ENCODE assay signal across 12 cellular contexts in genomic region chr1:152515454-152515823, GRCh38. TPM values are rescaled to one million over a fixed set of nuclear protein-coding genes. Genes with fewer than 3 reads are reported as not detected.
DNase-seq lines count a peak whose midpoint lies in the region; ATAC-seq, FAIRE-seq and TF ChIP-seq lines count a peak whose summit lies in the region.
"Had no signal": no experiment of that assay in that cellular context is flagged by ENCODE, and none has a peak within 500 bp of the region (broad histone marks: within the 10 kb centered on the region; RNA-seq: fewer than 3 reads in every experiment).

No MANE protein-coding gene starts in this region.

- no peaks in the 10 kb centered on the region for H3K9me2 ChIP-seq in PC-3 (replicated peaks; ENCODE audit: low read length)

- no peaks in the 10 kb centered on the region for H3K36me3 Mint-ChIP-seq in activated naive CD8-positive, alpha-beta T cell
- H3K36me3 Mint-ChIP-seq in activated naive CD8-positive, alpha-beta T cell treated with anti-CD3 and anti-CD28 coated beads for 36 hours: no peaks in the 10 kb centered on the region

- H3F3A ChIP-seq in PC-3 (ENCODE audit: low read length, unreplicated experiment): no peaks in the 10 kb centered on the region

- H2BK120ac ChIP-seq in mesenchymal stem cell (ENCODE audit: low read depth, low read length): no peak overlapping the region

- H3K4me2 ChIP-seq in GM12878 (ENCODE audit: control insufficient read depth, insufficient read depth) (no peak overlapping the region), mesenchymal stem cell (ENCODE audit: low read length, poor library complexity, severe bottlenecking) (no peak overlapping the region), PC-3 (ENCODE audit: low read length) (no peak overlapping the region)

- TF ChIP-seq RAD21 in GM12878 (IDR thresholded peaks at IDR 0.05; ENCODE audit: insufficient read depth, low read depth, low read length): no peak

- intact Hi-C loops in GM12878 (cut with micrococcal nuclease; ENCODE audit: unreplicated experiment): no loop called here
- intact Hi-C loops in PC-3 (cut with micrococcal nuclease): no loop called here

- peak overlapping the region; percentile 14 for H3K4me3 Mint-ChIP-seq in activated naive CD8-positive, alpha-beta T cell
- no peak overlapping the region for H3K4me3 Mint-ChIP-seq in activated naive CD8-positive, alpha-beta T cell treated with anti-CD3 and anti-CD28 coated beads for 36 hours
- H3K4me3 Mint-ChIP-seq: mesothelial cell of epicardium had no signal

- H3K27me3 ChIP-seq in GM12878 (replicated peaks in 1 of 2; ENCODE audit: control insufficient read depth in 2 of 2, insufficient read depth in 2 of 2, low read length in 1 of 2): peaks cover 5 to 17% of the 10 kb centered on the region in 2 experiments
- peaks cover 24% of the 10 kb centered on the region for H3K27me3 ChIP-seq in kidney epithelial cell (ENCODE audit: control insufficient read depth, insufficient read depth, low read length)
- peaks cover 6% of the 10 kb centered on the region for H3K27me3 ChIP-seq in thoracic aorta (replicated peaks; ENCODE audit: insufficient read depth)
- H3K27me3 ChIP-seq in mesenchymal stem cell (ENCODE audit: control insufficient read depth in 1 of 2, insufficient read depth in 1 of 2, low read length in 2 of 2): peaks cover 0 to 63% of the 10 kb centered on the region in 2 experiments
- peaks cover 57% of the 10 kb centered on the region for H3K27me3 ChIP-seq in PC-3 (ENCODE audit: low read length)

- H3K27ac ChIP-seq in GM12878 (ENCODE audit: control insufficient read depth, insufficient read depth): no peak overlapping the region
- H3K27ac ChIP-seq in thoracic aorta: no peak overlapping the region
- no peak overlapping the region for H3K27ac ChIP-seq in mesenchymal stem cell (ENCODE audit: low read length, poor library complexity, severe bottlenecking)
- H3K27ac ChIP-seq in PC-3 (ENCODE audit: low read length): no peak overlapping the region

- BruUV-seq in GM12878 (replicated peaks; lab: Mats Ljungman, UMichigan) (no TSS peak), PC-3 (replicated peaks; lab: Mats Ljungman, UMichigan) (no TSS peak)

- in situ Hi-C loops in GM12878 (cut with MboI): no loop called here

- H3K23ac ChIP-seq in mesenchymal stem cell (ENCODE audit: low read length in 2 of 2): no peak overlapping the region

- no peak overlapping the region for H3K4ac ChIP-seq in mesenchymal stem cell (ENCODE audit: low read depth in 1 of 2, low read length in 2 of 2)

- no peak overlapping the region for H2BK15ac ChIP-seq in mesenchymal stem cell (ENCODE audit: low read depth, poor library complexity, severe bottlenecking)

- no peak overlapping the region for H2AK5ac ChIP-seq in mesenchymal stem cell (ENCODE audit: low read length, severe bottlenecking)

- TF ChIP-seq EP300 in GM12878 (IDR thresholded peaks at IDR 0.05; ENCODE audit: borderline replicate concordance in 1 of 2, control insufficient read depth in 1 of 2, low read depth in 2 of 2, low read length in 2 of 2): no peak

- peaks cover 6% of the 10 kb centered on the region for H3K4me1 Mint-ChIP-seq in activated naive CD8-positive, alpha-beta T cell (ENCODE audit: low read depth)
- no peaks in the 10 kb centered on the region for H3K4me1 Mint-ChIP-seq in activated naive CD8-positive, alpha-beta T cell treated with anti-CD3 and anti-CD28 coated beads for 36 hours
- H3K4me1 Mint-ChIP-seq: mesothelial cell of epicardium had no signal

- H3K9me3 ChIP-seq in GM12878 (replicated peaks; ENCODE audit: control insufficient read depth, insufficient read depth, low read length) (no peaks in the 10 kb centered on the region), thoracic aorta (no peaks in the 10 kb centered on the region), mesenchymal stem cell (ENCODE audit: control insufficient read depth, low read length) (no peaks in the 10 kb centered on the region), PC-3 (ENCODE audit: low read length) (no peaks in the 10 kb centered on the region)

- H2AFZ ChIP-seq in GM12878 (ENCODE audit: control insufficient read depth, low read depth, low read length) (no peak overlapping the region), mesenchymal stem cell (ENCODE audit: low read depth, low read length) (no peak overlapping the region), PC-3 (ENCODE audit: low read length) (no peak overlapping the region)

- no peak overlapping the region for H3K27ac Mint-ChIP-seq in activated naive CD8-positive, alpha-beta T cell
- H3K27ac Mint-ChIP-seq in activated naive CD8-positive, alpha-beta T cell treated with anti-CD3 and anti-CD28 coated beads for 36 hours: no peak overlapping the region
- H3K27ac Mint-ChIP-seq: mesothelial cell of epicardium had no signal

- no peak for FAIRE-seq in GM12878 (lab: Jason Lieb, UNC)

- peaks cover 51% of the 10 kb centered on the region for H3K27me3 Mint-ChIP-seq in activated naive CD8-positive, alpha-beta T cell
- H3K27me3 Mint-ChIP-seq in activated naive CD8-positive, alpha-beta T cell treated with anti-CD3 and anti-CD28 coated beads for 36 hours: peaks cover 66% of the 10 kb centered on the region

- CTCF ChIA-PET in GM12878 (lab: Yijun Ruan, JAX) (no interaction called here), PC-3 (lab: Charles Lee) (no interaction called here)

- H3K14ac ChIP-seq in mesenchymal stem cell (ENCODE audit: low read length in 2 of 2): no peak overlapping the region

- RAD21 ChIA-PET in GM12878 (lab: Charles Lee; ENCODE audit: unreplicated experiment): no interaction called here

- H3K79me2 ChIP-seq in GM12878 (ENCODE audit: control insufficient read depth, insufficient read depth, low read length) (no peaks in the 10 kb centered on the region), PC-3 (ENCODE audit: low read length) (no peaks in the 10 kb centered on the region)

- SMC1A ChIA-PET in GM12878 (lab: Charles Lee; ENCODE audit: uncharacterized antibody, unreplicated experiment): no interaction called here

- H3K9me3 Mint-ChIP-seq in activated naive CD8-positive, alpha-beta T cell (ENCODE audit: low read depth): no peaks in the 10 kb centered on the region
- H3K9me3 Mint-ChIP-seq in activated naive CD8-positive, alpha-beta T cell treated with anti-CD3 and anti-CD28 coated beads for 36 hours: no peaks in the 10 kb centered on the region

- H4K20me1 ChIP-seq in GM12878 (ENCODE audit: control insufficient read depth, insufficient read depth) (no peaks in the 10 kb centered on the region; the same call in 1 of the 2 replicates), PC-3 (ENCODE audit: low read length) (no peaks in the 10 kb centered on the region)

- WGBS in GM12878 (ENCODE audit: insufficient coverage, insufficient replicate concordance, low lambda C conversion rate, missing lambda C conversion rate): 39% methylated on average over 15 of the region's 33 CpGs
- 89% methylated on average over 33 of the region's 33 CpGs for WGBS in mesenchymal stem cell

- POLR2A ChIA-PET in GM12878 (lab: Charles Lee) (no interaction called here), PC-3 (lab: Charles Lee; ENCODE audit: unreplicated experiment) (no interaction called here)

- no peak overlapping the region for H3K4me3 ChIP-seq in GM12878
- peak overlapping the region; percentile 4 for H3K4me3 ChIP-seq in kidney epithelial cell (ENCODE audit: low read depth, low read length)
- peak overlapping the region; percentile 43 for H3K4me3 ChIP-seq in thoracic aorta
- peak overlapping the region in 1 of 2 experiments; percentile 46 for H3K4me3 ChIP-seq in mesenchymal stem cell (ENCODE audit: insufficient read depth in 1 of 2, low read depth in 1 of 2, low read length in 2 of 2)
- H3K4me3 ChIP-seq in PC-3 (ENCODE audit: low read length): no peak overlapping the region

- no peaks in the 10 kb centered on the region for H3K4me1 ChIP-seq in GM12878 (ENCODE audit: control insufficient read depth, insufficient read depth, low read length)
- peaks cover 0 to 6% of the 10 kb centered on the region in 2 donors for H3K4me1 ChIP-seq in thoracic aorta (ENCODE audit: control insufficient read depth in 1 of 2, low read depth in 2 of 2)
- no peaks in the 10 kb centered on the region for H3K4me1 ChIP-seq in mesenchymal stem cell (ENCODE audit: control insufficient read depth, insufficient read depth, low read depth, low read length)
- H3K4me1 ChIP-seq in PC-3 (ENCODE audit: insufficient read depth, low read length): peaks cover 11% of the 10 kb centered on the region; the same call in 1 of the 2 replicates

- H3K9ac ChIP-seq in GM12878 (ENCODE audit: control insufficient read depth, insufficient read depth, low read length) (no peak overlapping the region), mesenchymal stem cell (ENCODE audit: low read length) (no peak overlapping the region), PC-3 (ENCODE audit: low read length) (no peak overlapping the region)

- H3K18ac ChIP-seq in mesenchymal stem cell (ENCODE audit: low read depth in 1 of 2, low read length in 2 of 2): no peak overlapping the region

- no peak overlapping the region for H2BK12ac ChIP-seq in mesenchymal stem cell (ENCODE audit: low read length in 2 of 2)

- H3K79me1 ChIP-seq in mesenchymal stem cell (replicated peaks; ENCODE audit: low read length, poor library complexity, severe bottlenecking): no peaks in the 10 kb centered on the region

- ATAC-seq in GM12878 (no peak), thoracic aorta (ENCODE audit: insufficient number of reproducible peaks, low FRiP score, low read depth) (no peak), PC-3 (no peak), HG02981 (IDR thresholded peaks at IDR 0.05; ENCODE audit: unreplicated experiment) (no peak)

- no peak overlapping the region for H4K91ac ChIP-seq in mesenchymal stem cell (ENCODE audit: low read length)

- no peak overlapping the region for H2BK5ac ChIP-seq in mesenchymal stem cell (ENCODE audit: low read depth, low read length, poor library complexity, severe bottlenecking)

- no peak for DNase-seq in activated naive CD8-positive, alpha-beta T cell treated with anti-CD3 and anti-CD28 coated beads for 36 hours
- DNase-seq in GM12878 (ENCODE audit: low read depth, low spot score) (no peak), kidney epithelial cell (ENCODE audit: low read depth) (no peak), thoracic aorta (ENCODE audit: low spot score) (no peak), mesenchymal stem cell (no peak), PC-3 (no peak)
- DNase-seq: activated CD8-positive, alpha-beta memory T cell treated with anti-CD3 and anti-CD28 coated beads, Interleukin-2, amount 50 U/mL, for 4 hours; GDM1; NCI-H187 had no signal

- H3K36me3 ChIP-seq in GM12878 (ENCODE audit: control insufficient read depth in 2 of 2, insufficient read depth in 2 of 2, low read length in 1 of 2) (no peaks in the 10 kb centered on the region), kidney epithelial cell (ENCODE audit: control insufficient read depth, insufficient read depth, low read length) (no peaks in the 10 kb centered on the region), thoracic aorta (no peaks in the 10 kb centered on the region), mesenchymal stem cell (ENCODE audit: control insufficient read depth in 1 of 2, insufficient read depth in 2 of 2, low read depth in 1 of 2, low read length in 2 of 2) (no peaks in the 10 kb centered on the region), PC-3 (ENCODE audit: low read depth, low read length) (no peaks in the 10 kb centered on the region)

- TF ChIP-seq CTCF in GM12878 (IDR thresholded peaks at IDR 0.05 in 2 of 3, conservative IDR thresholded peaks at IDR 0.05 in 1 of 3; ENCODE audit: control insufficient read depth in 2 of 3, extremely low read depth in 1 of 3, insufficient read depth in 1 of 3, low read depth in 3 of 3, low read length in 3 of 3) (no peak), kidney epithelial cell (IDR thresholded peaks at IDR 0.05; ENCODE audit: insufficient read depth, low read length, poor library complexity, severe bottlenecking) (no peak), thoracic aorta (IDR thresholded peaks at IDR 0.05) (no peak), PC-3 (conservative IDR thresholded peaks at IDR 0.05; ENCODE audit: low read depth, low read length) (no peak)

- no peak for TF ChIP-seq POLR2A in GM12878 (IDR thresholded peaks at IDR 0.05; ENCODE audit: low read depth, low read length)

- no peak overlapping the region for H4K8ac ChIP-seq in mesenchymal stem cell (ENCODE audit: low read length)

RNA-seq across cellular contexts. Expression of gene CRCT1, which starts 1.2 kb away (rescaled TPM):
- total RNA-seq in activated naive CD8-positive, alpha-beta T cell treated with anti-CD3 and anti-CD28 coated beads for 36 hours: not detected
- total RNA-seq in GM12878 (2013; cell fraction: nucleolus; rRNA removed): not detected in 2 replicates
- total RNA-seq in GM12878 (2014; rRNA removed) (not detected in 2 replicates), GM12878 (2014; rRNA removed; fragmentation: Illumina TruSeq; extraction: Trizol) (not detected in 2 replicates), GM12878 (2021) (not detected in 2 replicates), kidney epithelial cell (0.75 TPM in 1 of 2 replicates, not detected in the other), thoracic aorta (not detected), PC-3 (2014; rRNA removed) (not detected in 2 replicates)
- polyA plus RNA-seq in GM12878 (2011; ENCODE audit: low read depth): not detected
- polyA plus RNA-seq in GM12878 (2011; rRNA removed) (not detected in 2 replicates), GM12878 (2014; fragmentation: Illumina TruSeq; extraction: Trizol) (not detected in 2 replicates), GM12878 (2014; fragmentation: Nextera tagmentation; extraction: Ambion mirVana) (not detected), GM12878 (2014; rRNA removed) (not detected in 2 replicates), GM12878 (2016; fragmentation: Nextera tagmentation; extraction: Ambion mirVana) (not detected)
- not detected in 2 replicates for polyA plus RNA-seq in GM12878 (2011; cell fraction: cytosol; rRNA removed)
- not detected in 2 replicates for polyA plus RNA-seq in GM12878 (2011; cell fraction: nucleus; rRNA removed)
- polyA plus RNA-seq in GM12878 (2012): not detected in 2 replicates
- polyA minus RNA-seq in GM12878 (2011; rRNA and poly(A)+ RNA removed): not detected in 2 replicates
- not detected in 2 replicates for polyA minus RNA-seq in GM12878 (2011; cell fraction: cytosol; rRNA and poly(A)+ RNA removed)
- polyA minus RNA-seq in GM12878 (2011; cell fraction: nucleus; rRNA and poly(A)+ RNA removed): not detected in 2 replicates
- polyA plus RNA-seq in mesenchymal stem cell (2013, experiment 1 of 2): not detected
- not detected for polyA plus RNA-seq in mesenchymal stem cell (2013, experiment 2 of 2)
- total RNA-seq: mesothelial cell of epicardium had no signal

RNA-seq across cellular contexts. Expression of gene LCE5A, which starts 4.8 kb away (rescaled TPM):
- not detected for total RNA-seq in activated naive CD8-positive, alpha-beta T cell treated with anti-CD3 and anti-CD28 coated beads for 36 hours
- total RNA-seq in GM12878 (2013; cell fraction: nucleolus; rRNA removed): not detected in 2 replicates
- total RNA-seq in GM12878 (2014; rRNA removed) (not detected in 2 replicates), GM12878 (2014; rRNA removed; fragmentation: Illumina TruSeq; extraction: Trizol) (not detected in 2 replicates), GM12878 (2021) (not detected in 2 replicates), kidney epithelial cell (not detected in 2 replicates), thoracic aorta (not detected), PC-3 (2014; rRNA removed) (not detected in 2 replicates)
- not detected for polyA plus RNA-seq in GM12878 (2011; ENCODE audit: low read depth)
- polyA plus RNA-seq in GM12878 (2011; rRNA removed) (not detected in 2 replicates), GM12878 (2014; fragmentation: Illumina TruSeq; extraction: Trizol) (not detected in 2 replicates), GM12878 (2014; fragmentation: Nextera tagmentation; extraction: Ambion mirVana) (not detected), GM12878 (2014; rRNA removed) (not detected in 2 replicates), GM12878 (2016; fragmentation: Nextera tagmentation; extraction: Ambion mirVana) (not detected)
- polyA plus RNA-seq in GM12878 (2011; cell fraction: cytosol; rRNA removed): not detected in 2 replicates
- polyA plus RNA-seq in GM12878 (2011; cell fraction: nucleus; rRNA removed): not detected in 2 replicates
- polyA plus RNA-seq in GM12878 (2012): not detected in 2 replicates
- not detected in 2 replicates for polyA minus RNA-seq in GM12878 (2011; rRNA and poly(A)+ RNA removed)
- polyA minus RNA-seq in GM12878 (2011; cell fraction: cytosol; rRNA and poly(A)+ RNA removed): not detected in 2 replicates
- not detected in 2 replicates for polyA minus RNA-seq in GM12878 (2011; cell fraction: nucleus; rRNA and poly(A)+ RNA removed)
- not detected for polyA plus RNA-seq in mesenchymal stem cell (2013, experiment 1 of 2)
- polyA plus RNA-seq in mesenchymal stem cell (2013, experiment 2 of 2): not detected
- total RNA-seq: mesothelial cell of epicardium had no signal

RNA-seq across cellular contexts. Expression of gene LCE3E, which starts 51.1 kb away (rescaled TPM):
- total RNA-seq in activated naive CD8-positive, alpha-beta T cell treated with anti-CD3 and anti-CD28 coated beads for 36 hours: not detected
- total RNA-seq in GM12878 (2013; cell fraction: nucleolus; rRNA removed): not detected in 2 replicates
- total RNA-seq in GM12878 (2014; rRNA removed): not detected in 2 replicates
- total RNA-seq in GM12878 (2014; rRNA removed; fragmentation: Illumina TruSeq; extraction: Trizol): not detected in 2 replicates
- total RNA-seq in GM12878 (2021): not detected in 2 replicates
- not detected for polyA plus RNA-seq in GM12878 (2011; ENCODE audit: low read depth)
- polyA plus RNA-seq in GM12878 (2011; rRNA removed): not detected in 2 replicates
- polyA plus RNA-seq in GM12878 (2011; cell fraction: cytosol; rRNA removed): not detected in 2 replicates
- polyA plus RNA-seq in GM12878 (2011; cell fraction: nucleus; rRNA removed): not detected in 2 replicates
- not detected in 2 replicates for polyA plus RNA-seq in GM12878 (2012)
- polyA plus RNA-seq in GM12878 (2014; fragmentation: Illumina TruSeq; extraction: Trizol): not detected in 2 replicates
- not detected for polyA plus RNA-seq in GM12878 (2014; fragmentation: Nextera tagmentation; extraction: Ambion mirVana)
- not detected in 2 replicates for polyA plus RNA-seq in GM12878 (2014; rRNA removed)
- polyA plus RNA-seq in GM12878 (2016; fragmentation: Nextera tagmentation; extraction: Ambion mirVana): not detected
- polyA minus RNA-seq in GM12878 (2011; rRNA and poly(A)+ RNA removed): not detected in 2 replicates
- not detected in 2 replicates for polyA minus RNA-seq in GM12878 (2011; cell fraction: cytosol; rRNA and poly(A)+ RNA removed)
- polyA minus RNA-seq in GM12878 (2011; cell fraction: nucleus; rRNA and poly(A)+ RNA removed): not detected in 2 replicates
- not detected in 2 replicates for total RNA-seq in kidney epithelial cell
- not detected for total RNA-seq in thoracic aorta
- polyA plus RNA-seq in mesenchymal stem cell (2013, experiment 1 of 2): not detected
- not detected for polyA plus RNA-seq in mesenchymal stem cell (2013, experiment 2 of 2)
- not detected in 2 replicates for total RNA-seq in PC-3 (2014; rRNA removed)
- total RNA-seq: mesothelial cell of epicardium had no signal

Comparison
In these comparisons a context has a peak if more than half of its experiments do, and no peak if none do; other contexts are left out.
1. H3K4me3 ChIP-seq: peak in kidney epithelial cell (single experiment) and thoracic aorta (single experiment); none in GM12878 (single experiment) and PC-3 (single experiment).